21 cellular contexts compared by ENCODE assay signal in genomic region chr7:49850921-49851613, GRCh38.
DNase-seq lines count a peak whose midpoint lies in the region; ATAC-seq, FAIRE-seq and TF ChIP-seq lines count a peak whose summit lies in the region.
"Had no signal": no experiment of that assay in that cellular context is flagged by ENCODE, and none has a peak within 500 bp of the region (broad histone marks: within the 10 kb centered on the region; RNA-seq: fewer than 3 reads in every experiment).

No MANE protein-coding gene starts in this region.

- H3F3A ChIP-seq in GM23248 (ENCODE audit: insufficient read depth), result no peaks in the 10 kb centered on the region

- H3K27me3 ChIP-seq in GM23248 (replicated peaks; ENCODE audit: insufficient read depth), result no peaks in the 10 kb centered on the region
- H3K27me3 ChIP-seq: sigmoid colon had no signal

- no peaks in the 10 kb centered on the region for H3K36me3 ChIP-seq in GM23248 (ENCODE audit: low read depth)
- H3K36me3 ChIP-seq: sigmoid colon, thoracic aorta had no signal

- H3K27me3 Mint-ChIP-seq in immature natural killer cell (ENCODE audit: low read depth in 3 of 3), result peaks cover 0 to 7% (median 2%) of the 10 kb centered on the region in 3 donors
- H3K27me3 Mint-ChIP-seq: activated CD4-positive, alpha-beta memory T cell treated with anti-CD3 and anti-CD28 coated beads, Interleukin-2, amount 10 ng/mL, durations not matched to agents 7 days and 5 days; memory B cell had no signal

- no peak overlapping the region for H3K27ac Mint-ChIP-seq in immature natural killer cell
- H3K27ac Mint-ChIP-seq: activated CD4-positive, alpha-beta memory T cell treated with anti-CD3 and anti-CD28 coated beads, Interleukin-2, amount 10 ng/mL, durations not matched to agents 7 days and 5 days; memory B cell; naive thymus-derived CD8-positive, alpha-beta T cell had no signal

- no peak overlapping the region for H3K9ac ChIP-seq in GM23248
- H3K9ac ChIP-seq: parathyroid adenoma had no signal

- TF ChIP-seq CTCF in AG09309 (IDR thresholded peaks at IDR 0.05; ENCODE audit: control insufficient read depth, insufficient read depth, low read depth, low read length, missing control alignments), result peak; percentile 3

- no peaks in the 10 kb centered on the region for H3K4me1 Mint-ChIP-seq in immature natural killer cell
- H3K4me1 Mint-ChIP-seq: activated CD4-positive, alpha-beta memory T cell treated with anti-CD3 and anti-CD28 coated beads, Interleukin-2, amount 10 ng/mL, durations not matched to agents 7 days and 5 days; memory B cell; naive thymus-derived CD8-positive, alpha-beta T cell had no signal

- 21 to 22% methylated on average over 10 of the region's 10 CpGs for WGBS in GM23248 (ENCODE audit: low coverage in 1 of 2, low lambda C conversion rate in 2 of 2, missing lambda C conversion rate in 2 of 2), 2 experiments

- no peak for DNase-seq in AG09309 (ENCODE audit: low read depth)
- DNase-seq in GM23248, result peak; percentile 7
- peak; percentile 23 for DNase-seq in left ventricle myocardium superior
- no peak for DNase-seq in immature natural killer cell
- DNase-seq in cerebellum (ENCODE audit: low spot score), result no peak
- no peak for DNase-seq in GM12891 (ENCODE audit: insufficient read length, low spot score)
- DNase-seq: activated CD4-positive, alpha-beta memory T cell treated with anti-CD3 and anti-CD28 coated beads, Interleukin-2, amount 10 ng/mL, durations not matched to agents 7 days and 5 days; activated CD4-positive, CD25-positive, alpha-beta regulatory T cell; activated naive CD4-positive, alpha-beta T cell treated with Interleukin-2 at 50 U/mL for 16 hours; amygdala; dermis blood vessel endothelial cell; kidney; naive thymus-derived CD8-positive, alpha-beta T cell; NCI-H1105; NCI-H2081; SIG-M5; sigmoid colon had no signal

- H3K4me1 ChIP-seq in GM23248 (ENCODE audit: insufficient read depth), result no peaks in the 10 kb centered on the region
- H3K4me1 ChIP-seq: parathyroid adenoma, sigmoid colon had no signal

- H3K27ac ChIP-seq in GM23248, result no peak overlapping the region
- H3K27ac ChIP-seq: parathyroid adenoma, sigmoid colon, thoracic aorta had no signal

- in situ Hi-C loops in GM23248 (cut with MboI), result loop anchor here (25.0 kb wide), 1 partner anchor 1514 kb away; no protein-coding TSS in a partner anchor

- ATAC-seq in SK-N-SH treated with all-trans-retinoic acid at 6 μM for 48 hours (peak; percentile 28; the same call in 1 of the 3 replicates), left ventricle myocardium superior (peak; percentile 81)
- ATAC-seq: naive thymus-derived CD8-positive, alpha-beta T cell had no signal

- TF ChIP-seq POLR2A in GM12891 (IDR thresholded peaks at IDR 0.05; ENCODE audit: low read depth, low read length), result no peak

- no peak overlapping the region for H3K4me3 Mint-ChIP-seq in immature natural killer cell
- H3K4me3 Mint-ChIP-seq: activated CD4-positive, alpha-beta memory T cell treated with anti-CD3 and anti-CD28 coated beads, Interleukin-2, amount 10 ng/mL, durations not matched to agents 7 days and 5 days; memory B cell; naive thymus-derived CD8-positive, alpha-beta T cell had no signal

- H3K79me2 ChIP-seq in GM23248 (ENCODE audit: insufficient read depth), result no peaks in the 10 kb centered on the region
- H3K79me2 ChIP-seq: parathyroid adenoma had no signal

- H3K9me3 Mint-ChIP-seq in immature natural killer cell, result peaks cover 0 to 6% (median under 1%) of the 10 kb centered on the region in 6 donors
- H3K9me3 Mint-ChIP-seq: activated CD4-positive, alpha-beta memory T cell treated with anti-CD3 and anti-CD28 coated beads, Interleukin-2, amount 10 ng/mL, durations not matched to agents 7 days and 5 days; naive thymus-derived CD8-positive, alpha-beta T cell had no signal

- H3K9me3 ChIP-seq in GM23248 (ENCODE audit: low read depth), result no peaks in the 10 kb centered on the region
- H3K9me3 ChIP-seq: sigmoid colon, thoracic aorta had no signal

- H3K36me3 Mint-ChIP-seq in immature natural killer cell, result no peaks in the 10 kb centered on the region
- H3K36me3 Mint-ChIP-seq: memory B cell; naive thymus-derived CD8-positive, alpha-beta T cell had no signal

- no peak for FAIRE-seq in GM12891 (lab: Jason Lieb, UNC)
- FAIRE-seq: kidney had no signal

- no peak overlapping the region for H3K4me2 ChIP-seq in GM23248 (ENCODE audit: unreplicated experiment)

- H3K4me3 ChIP-seq in AG09309 (ENCODE audit: control insufficient read depth, low read depth, low read length), result no peak overlapping the region
- H3K4me3 ChIP-seq in GM23248, result no peak overlapping the region
- H3K4me3 ChIP-seq: sigmoid colon, thoracic aorta had no signal

- H3K9me2 ChIP-seq in GM23248 (ENCODE audit: insufficient read depth), result no peaks in the 10 kb centered on the region

- no peaks in the 10 kb centered on the region for H4K20me1 ChIP-seq in GM23248 (ENCODE audit: insufficient read depth)

- H2AFZ ChIP-seq in GM23248, result no peak overlapping the region
- H2AFZ ChIP-seq: parathyroid adenoma had no signal

- intact Hi-C loops in left ventricle myocardium superior (cut with micrococcal nuclease), result no loop called here

TF ChIP-seq in SK-N-SH treated with all-trans-retinoic acid at 6 μM for 48 hours, 23 proteins besides CTCF, POLR2A, EP300 and RAD21:
- TF ChIP-seq ARNTL (CRISPR knock-in tag; IDR thresholded peaks at IDR 0.05; ENCODE audit: borderline replicate concordance, low read depth) (no peak), CREB5 (CRISPR knock-in tag; IDR thresholded peaks at IDR 0.05; ENCODE audit: low read depth) (no peak), CSRNP3 (CRISPR knock-in tag; IDR thresholded peaks at IDR 0.05) (no peak), ISL1 (CRISPR knock-in tag; IDR thresholded peaks at IDR 0.05) (no peak), ESRRG (CRISPR knock-in tag; IDR thresholded peaks at IDR 0.05) (no peak)

TF ChIP-seq in GM12891, 5 proteins besides CTCF, POLR2A, EP300 and RAD21:
- TF ChIP-seq PAX5 (IDR thresholded peaks at IDR 0.05; ENCODE audit: insufficient read depth, low read length, severe bottlenecking), result no peak
- no peak for TF ChIP-seq TAF1 (IDR thresholded peaks at IDR 0.05; ENCODE audit: low read depth, low read length)

Comparison
In these comparisons a context has a peak if more than half of its experiments do, and no peak if none do; other contexts are left out.
1. DNase-seq: peak in GM23248 (single experiment) and left ventricle myocardium superior (single experiment); none in AG09309 (single experiment), immature natural killer cell (0 of 3), cerebellum (single experiment) and GM12891 (single experiment).